Comparison of ENCODE assay signal across 9 cellular contexts in the genomic region with DNA sequence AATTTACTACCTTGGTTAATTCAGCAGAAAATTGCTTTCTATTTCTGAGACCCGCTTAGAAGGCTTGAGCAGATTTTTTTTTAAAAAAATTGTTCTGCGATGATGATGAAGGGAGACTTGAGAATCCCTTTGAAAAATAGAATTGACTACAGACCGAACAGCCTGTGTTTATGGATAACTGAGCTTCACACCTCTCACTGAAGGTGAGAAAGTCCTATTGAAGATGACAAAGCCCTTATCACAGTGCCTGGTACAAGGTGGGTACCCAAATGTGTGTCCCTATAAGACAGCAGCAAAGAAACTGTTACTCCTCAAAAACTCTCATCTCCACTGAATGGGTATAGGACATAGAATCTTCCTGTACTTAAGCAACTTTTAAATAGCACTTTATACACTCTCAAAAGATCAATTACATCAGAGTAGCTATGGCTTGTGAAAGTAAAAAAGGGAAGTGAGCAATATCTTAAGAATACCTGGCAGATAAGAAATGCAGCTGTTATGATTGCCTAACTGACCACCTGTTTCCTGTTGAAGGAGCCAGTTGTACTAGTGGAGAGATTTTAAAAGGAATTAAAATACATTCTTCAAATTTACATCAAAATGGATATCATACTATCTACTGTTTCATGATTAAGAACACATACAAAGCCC.
DNase-seq lines count a peak whose midpoint lies in the region; ATAC-seq, FAIRE-seq and TF ChIP-seq lines count a peak whose summit lies in the region.
"Had no signal": no experiment of that assay in that cellular context is flagged by ENCODE, and none has a peak within 500 bp of the region (broad histone marks: within the 10 kb centered on the region; RNA-seq: fewer than 3 reads in every experiment).

No MANE protein-coding gene starts in this region.

- no peaks in the 10 kb centered on the region for H3K36me3 ChIP-seq in Caco-2 (ENCODE audit: control insufficient read depth, insufficient read depth, low read length)

- H3K9me3 ChIP-seq in Caco-2, result peaks cover 17% of the 10 kb centered on the region

- H3K4me3 ChIP-seq in fibroblast of mammary gland (ENCODE audit: control insufficient read depth, low read depth, low read length) (no peak overlapping the region), Caco-2 (ENCODE audit: low read depth, low read length) (no peak overlapping the region)

- CTCF ChIA-PET in Caco-2 (lab: Charles Lee), result no interaction called here

- POLR2A ChIA-PET in Caco-2 (lab: Charles Lee), result no interaction called here

- H3K36me3 Mint-ChIP-seq in IgD-negative memory B cell, result peaks cover 4% of the 10 kb centered on the region
- H3K36me3 Mint-ChIP-seq in activated T-cell treated with anti-CD3 and anti-CD28 coated beads, Interleukin-2, amount 50 U/mL, for 24 hours (ENCODE audit: low read depth), result no peaks in the 10 kb centered on the region
- no peaks in the 10 kb centered on the region for H3K36me3 Mint-ChIP-seq in Caco-2 (ENCODE audit: insufficient read depth, unreplicated experiment)

- intact Hi-C loops in Caco-2 (cut with micrococcal nuclease; ENCODE audit: unreplicated experiment), result no loop called here

- H3K27me3 ChIP-seq in Caco-2 (replicated peaks; ENCODE audit: control insufficient read depth, insufficient read depth, low read length), result no peaks in the 10 kb centered on the region

- peaks cover 6 to 18% (median 14%) of the 10 kb centered on the region in 3 donors for H3K4me1 Mint-ChIP-seq in IgD-negative memory B cell
- no peaks in the 10 kb centered on the region for H3K4me1 Mint-ChIP-seq in activated T-cell treated with anti-CD3 and anti-CD28 coated beads, Interleukin-2, amount 50 U/mL, for 24 hours (ENCODE audit: low read depth)
- H3K4me1 Mint-ChIP-seq in Caco-2 (ENCODE audit: low read depth, unreplicated experiment), result no peaks in the 10 kb centered on the region

- TF ChIP-seq CTCF in fibroblast of mammary gland (conservative IDR thresholded peaks at IDR 0.05; ENCODE audit: control insufficient read depth, insufficient read depth, low read depth, low read length), result no peak
- no peak for TF ChIP-seq CTCF in Caco-2 (IDR thresholded peaks at IDR 0.05; ENCODE audit: insufficient read depth in 1 of 2, low read depth in 1 of 2, low read length in 1 of 2, severe bottlenecking in 1 of 2, unreplicated experiment in 1 of 2)

- peaks cover 12 to 34% (median 15%) of the 10 kb centered on the region in 3 donors for H3K9me3 Mint-ChIP-seq in IgD-negative memory B cell
- H3K9me3 Mint-ChIP-seq in activated T-cell treated with anti-CD3 and anti-CD28 coated beads, Interleukin-2, amount 50 U/mL, for 24 hours, result peaks cover 10% of the 10 kb centered on the region
- peaks cover 58% of the 10 kb centered on the region for H3K9me3 Mint-ChIP-seq in Caco-2 (ENCODE audit: unreplicated experiment)

- peaks cover 11% of the 10 kb centered on the region for H3K4me1 ChIP-seq in Caco-2

- H3K27me3 Mint-ChIP-seq in IgD-negative memory B cell, result no peaks in the 10 kb centered on the region
- H3K27me3 Mint-ChIP-seq in activated T-cell treated with anti-CD3 and anti-CD28 coated beads, Interleukin-2, amount 50 U/mL, for 24 hours, result no peaks in the 10 kb centered on the region
- no peaks in the 10 kb centered on the region for H3K27me3 Mint-ChIP-seq in Caco-2 (ENCODE audit: insufficient read depth, unreplicated experiment)

- no TSS peak for BruUV-seq in Caco-2 (replicated peaks; lab: Mats Ljungman, UMichigan)

- peak; percentile 90 for FAIRE-seq in GM18507 (lab: Jason Lieb, UNC)

- H3K4me3 Mint-ChIP-seq in IgD-negative memory B cell (peak overlapping the region in 2 of 4 donors; percentile 6 to 77), Caco-2 (ENCODE audit: unreplicated experiment) (no peak overlapping the region)
- H3K4me3 Mint-ChIP-seq in activated T-cell treated with anti-CD3 and anti-CD28 coated beads, Interleukin-2, amount 50 U/mL, for 24 hours, result no peak overlapping the region

- DNase-seq in GM18507 (ENCODE audit: extremely low spot score, insufficient read length, low read depth) (peak; percentile 11), fibroblast of mammary gland (ENCODE audit: low read depth) (peak; percentile 34), DMS153 (lab: John Stamatoyannopoulos, UW) (no peak), Caco-2 (no peak)
- no peak for DNase-seq in activated T-cell treated with anti-CD3 and anti-CD28 coated beads, Interleukin-2, amount 50 U/mL, for 24 hours
- DNase-seq: NCI-H2171 treated with DMSO at 0.1 percent for 48 hours had no signal

- peak; percentile 100 for ATAC-seq in HG02571 (IDR thresholded peaks at IDR 0.05; ENCODE audit: unreplicated experiment)
- ATAC-seq in activated CD4-positive, CD25-positive, alpha-beta regulatory T cell treated with anti-CD3 and anti-CD28 coated beads, Interleukin-2, amount 50 U/mL, for 24 hours, result no peak

- H3K27ac Mint-ChIP-seq in IgD-negative memory B cell (peak overlapping the region; percentile 1 to 55 (median 41)), Caco-2 (ENCODE audit: unreplicated experiment) (no peak overlapping the region)
- no peak overlapping the region for H3K27ac Mint-ChIP-seq in activated T-cell treated with anti-CD3 and anti-CD28 coated beads, Interleukin-2, amount 50 U/mL, for 24 hours

Comparison
In these comparisons a context has a peak if more than half of its experiments do, and no peak if none do; other contexts are left out.
1. DNase-seq: peak in GM18507 (single experiment) and fibroblast of mammary gland (single experiment); none in DMS153 (single experiment), activated T-cell treated with anti-CD3 and anti-CD28 coated beads, Interleukin-2, amount 50 U/mL, for 24 hours (single experiment) and Caco-2 (0 of 2).
2. H3K27ac Mint-ChIP-seq: peak in IgD-negative memory B cell (3 of 3); none in activated T-cell treated with anti-CD3 and anti-CD28 coated beads, Interleukin-2, amount 50 U/mL, for 24 hours (single experiment) and Caco-2 (single experiment).